In the genomic region with DNA sequence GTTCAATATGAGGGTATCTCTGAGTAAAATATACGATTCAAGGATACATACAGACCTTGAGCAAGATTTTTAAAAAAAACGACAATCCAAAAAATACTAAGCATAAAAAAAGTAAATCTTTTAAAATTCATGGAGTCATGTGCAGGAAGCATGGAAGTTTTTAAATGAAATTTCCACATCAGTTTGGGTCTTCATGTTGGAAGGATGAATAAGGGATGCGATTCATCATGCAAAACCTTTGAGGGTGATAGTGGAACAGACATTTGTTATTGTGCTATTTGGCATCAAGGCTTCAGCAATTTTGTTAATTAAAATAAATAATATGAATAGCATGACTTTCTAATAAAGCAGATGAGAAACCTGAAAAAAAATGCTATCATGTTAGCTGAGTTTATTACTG, we compare ENCODE assay signal across 18 cellular contexts.
"Had no signal": no experiment of that assay in that cellular context is flagged by ENCODE, and none has a peak within 500 bp of the region (broad histone marks: within the 10 kb centered on the region; RNA-seq: fewer than 3 reads in every experiment).

No MANE protein-coding gene starts in this region.

- H2AFZ ChIP-seq: parathyroid adenoma had no signal

- DNase-seq: activated CD4-positive, alpha-beta T cell treated with anti-CD3 and anti-CD28 coated beads for 1 hour; activated CD4-positive, alpha-beta T cell treated with anti-CD3 and anti-CD28 coated beads, Interleukin-2, amount 50 U/mL, for 48 hours; activated CD8-positive, alpha-beta memory T cell treated with anti-CD3 and anti-CD28 coated beads, Interleukin-2, amount 10 ng/mL, durations not matched to agents 7 days and 5 days; activated naive CD4-positive, alpha-beta T cell treated with anti-CD3 and anti-CD28 coated beads for 36 hours; activated naive CD8-positive, alpha-beta T cell treated with anti-CD3 and anti-CD28 coated beads, Interleukin-2, amount 50 U/mL, for 24 hours; activated T-cell treated with anti-CD3 and anti-CD28 coated beads, Interleukin-2, amount 50 U/mL, for 1 hour; caudate nucleus; islet precursor cell; stimulated activated naive CD8-positive, alpha-beta T cell treated with anti-CD3 and anti-CD28 coated beads, Interleukin-15, amount 100 ng/mL, for 72 hours; testis; upper lobe of right lung had no signal

- H3K4me1 ChIP-seq: esophagus muscularis mucosa, gastroesophageal sphincter, parathyroid adenoma, testis, upper lobe of right lung had no signal

- ATAC-seq: activated CD8-positive, alpha-beta memory T cell treated with anti-CD3 and anti-CD28 coated beads, Interleukin-2, amount 10 ng/mL, durations not matched to agents 7 days and 5 days; activated naive CD8-positive, alpha-beta T cell treated with anti-CD3 and anti-CD28 coated beads, Interleukin-2, amount 50 U/mL, for 24 hours; gastroesophageal sphincter; left lobe of liver; SK-N-SH treated with all-trans-retinoic acid at 6 μM for 48 hours; stimulated activated naive CD8-positive, alpha-beta T cell treated with anti-CD3 and anti-CD28 coated beads, Interleukin-15, amount 100 ng/mL, for 72 hours; upper lobe of right lung had no signal

- H3K9me3 ChIP-seq: esophagus muscularis mucosa, gastroesophageal sphincter, testis, upper lobe of right lung had no signal

- H3K36me3 ChIP-seq: esophagus muscularis mucosa, gastroesophageal sphincter, upper lobe of right lung had no signal

- H3K4me3 ChIP-seq: coronary artery, esophagus muscularis mucosa, gastroesophageal sphincter, testis, upper lobe of right lung had no signal

- H3K9ac ChIP-seq: parathyroid adenoma had no signal

- H3K27ac ChIP-seq: coronary artery, esophagus muscularis mucosa, gastroesophageal sphincter, parathyroid adenoma, testis, upper lobe of right lung, VCaP had no signal

- H3K27me3 ChIP-seq: esophagus muscularis mucosa, gastroesophageal sphincter, testis, upper lobe of right lung had no signal

- H3K79me2 ChIP-seq: parathyroid adenoma had no signal
